In genomic region chr10:84525120-84525806, GRCh38 we compare ENCODE assay signal across 1 cellular context.
A peak's percentile ranks its signal among the peaks of the same experiment; 100 is the strongest.
TF ChIP-seq lines count a peak whose summit lies in the region.

No MANE protein-coding gene starts in this region.

TF ChIP-seq in K562, 482 proteins besides CTCF, POLR2A, EP300 and RAD21 (continued from another document and continues in another):
- TF ChIP-seq, protein P1, sequence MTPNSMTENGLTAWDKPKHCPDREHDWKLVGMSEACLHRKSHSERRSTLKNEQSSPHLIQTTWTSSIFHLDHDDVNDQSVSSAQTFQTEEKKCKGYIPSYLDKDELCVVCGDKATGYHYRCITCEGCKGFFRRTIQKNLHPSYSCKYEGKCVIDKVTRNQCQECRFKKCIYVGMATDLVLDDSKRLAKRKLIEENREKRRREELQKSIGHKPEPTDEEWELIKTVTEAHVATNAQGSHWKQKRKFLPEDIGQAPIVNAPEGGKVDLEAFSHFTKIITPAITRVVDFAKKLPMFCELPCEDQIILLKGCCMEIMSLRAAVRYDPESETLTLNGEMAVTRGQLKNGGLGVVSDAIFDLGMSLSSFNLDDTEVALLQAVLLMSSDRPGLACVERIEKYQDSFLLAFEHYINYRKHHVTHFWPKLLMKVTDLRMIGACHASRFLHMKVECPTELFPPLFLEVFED (CRISPR knock-in tag; conservative IDR thresholded peaks at IDR 0.05): peak; percentile 79; the same call in 1 of the 2 replicates
- TF ChIP-seq ELF1 (tag; IDR thresholded peaks at IDR 0.05): no peak
- TF ChIP-seq, protein P2, sequence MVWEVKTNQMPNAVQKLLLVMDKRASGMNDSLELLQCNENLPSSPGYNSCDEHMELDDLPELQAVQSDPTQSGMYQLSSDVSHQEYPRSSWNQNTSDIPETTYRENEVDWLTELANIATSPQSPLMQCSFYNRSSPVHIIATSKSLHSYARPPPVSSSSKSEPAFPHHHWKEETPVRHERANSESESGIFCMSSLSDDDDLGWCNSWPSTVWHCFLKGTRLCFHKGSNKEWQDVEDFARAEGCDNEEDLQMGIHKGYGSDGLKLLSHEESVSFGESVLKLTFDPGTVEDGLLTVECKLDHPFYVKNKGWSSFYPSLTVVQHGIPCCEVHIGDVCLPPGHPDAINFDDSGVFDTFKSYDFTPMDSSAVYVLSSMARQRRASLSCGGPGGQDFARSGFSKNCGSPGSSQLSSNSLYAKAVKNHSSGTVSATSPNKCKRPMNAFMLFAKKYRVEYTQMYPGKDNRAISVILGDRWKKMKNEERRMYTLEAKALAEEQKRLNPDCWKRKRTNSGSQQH (CRISPR knock-in tag; IDR thresholded peaks at IDR 0.05): peak; percentile 17; the same call in 1 of the 2 replicates
- TF ChIP-seq ZKSCAN3 (CRISPR knock-in tag; IDR thresholded peaks at IDR 0.05): peak; percentile 99
- peak; percentile 60; the same call in 1 of the 2 replicates for TF ChIP-seq STAT5A (IDR thresholded peaks at IDR 0.05; ENCODE audit: borderline replicate concordance, low read length)
- TF ChIP-seq ZNF57 (CRISPR knock-in tag; IDR thresholded peaks at IDR 0.05): 0 out of 2 replicates have a peak, but pooled peaks have one; percentile 72
- TF ChIP-seq ZNF212 (CRISPR knock-in tag; IDR thresholded peaks at IDR 0.05): 0 out of 2 replicates have a peak, but pooled peaks have one; percentile 60
- TF ChIP-seq MTA2 (IDR thresholded peaks at IDR 0.05; ENCODE audit: low read depth): peak; percentile 90
- TF ChIP-seq, protein P3, sequence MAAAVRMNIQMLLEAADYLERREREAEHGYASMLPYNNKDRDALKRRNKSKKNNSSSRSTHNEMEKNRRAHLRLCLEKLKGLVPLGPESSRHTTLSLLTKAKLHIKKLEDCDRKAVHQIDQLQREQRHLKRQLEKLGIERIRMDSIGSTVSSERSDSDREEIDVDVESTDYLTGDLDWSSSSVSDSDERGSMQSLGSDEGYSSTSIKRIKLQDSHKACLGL (CRISPR knock-in tag; IDR thresholded peaks at IDR 0.05; ENCODE audit: borderline replicate concordance, poor library complexity, severe bottlenecking): peak; percentile 24
- no peak for TF ChIP-seq CHCHD3 (CRISPR knock-in tag; IDR thresholded peaks at IDR 0.05)
- TF ChIP-seq MEIS2 (IDR thresholded peaks at IDR 0.05; ENCODE audit: partially characterized antibody): peak; percentile 55
- TF ChIP-seq RBM34 (IDR thresholded peaks at IDR 0.05; ENCODE audit: borderline replicate concordance, insufficient read depth, low read length): no peak
- TF ChIP-seq ZNF165 (CRISPR knock-in tag; IDR thresholded peaks at IDR 0.05; ENCODE audit: borderline replicate concordance): peak; percentile 96
- TF ChIP-seq CBFB (CRISPR knock-in tag; IDR thresholded peaks at IDR 0.05): no peak
- peak; percentile 65 for TF ChIP-seq TFE3 (CRISPR knock-in tag; IDR thresholded peaks at IDR 0.05)
- TF ChIP-seq SIN3B (IDR thresholded peaks at IDR 0.05; ENCODE audit: low read depth): no peak
- TF ChIP-seq DPF2 (IDR thresholded peaks at IDR 0.05): peak; percentile 92
- TF ChIP-seq SRSF1 (IDR thresholded peaks at IDR 0.05; ENCODE audit: low read depth, low read length): no peak
- TF ChIP-seq NFXL1 (CRISPR knock-in tag; IDR thresholded peaks at IDR 0.05): 0 out of 2 replicates have a peak, but pooled peaks have one; percentile 49
- TF ChIP-seq, protein P4, sequence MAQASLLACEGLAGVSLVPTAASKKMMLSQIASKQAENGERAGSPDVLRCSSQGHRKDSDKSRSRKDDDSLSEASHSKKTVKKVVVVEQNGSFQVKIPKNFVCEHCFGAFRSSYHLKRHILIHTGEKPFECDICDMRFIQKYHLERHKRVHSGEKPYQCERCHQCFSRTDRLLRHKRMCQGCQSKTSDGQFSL (CRISPR knock-in tag; IDR thresholded peaks at IDR 0.05): no peak
- TF ChIP-seq, protein P4 (tag; IDR thresholded peaks at IDR 0.05): peak in 1 of 2 experiments; percentile 67; a peak in 1 of 4 replicates
- peak; percentile 94 for TF ChIP-seq ZNF449 (CRISPR knock-in tag; IDR thresholded peaks at IDR 0.05)
- TF ChIP-seq IFI16 (CRISPR knock-in tag; IDR thresholded peaks at IDR 0.05): peak; percentile 98
- TF ChIP-seq TSHZ1 (CRISPR knock-in tag; IDR thresholded peaks at IDR 0.05): peak; percentile 87
- TF ChIP-seq NR3C1 (CRISPR knock-in tag; IDR thresholded peaks at IDR 0.05): no peak
- no peak for TF ChIP-seq TAF9B (IDR thresholded peaks at IDR 0.05; ENCODE audit: partially characterized antibody)
- TF ChIP-seq TAL1 (IDR thresholded peaks at IDR 0.05): peak; percentile 93
- 0 out of 4 replicates have a peak, but pooled peaks of 1 of the 2 experiments have one; percentile 36 for TF ChIP-seq ARNT (IDR thresholded peaks at IDR 0.05)
- TF ChIP-seq RNF2 (IDR thresholded peaks at IDR 0.05): 0 out of 2 replicates have a peak, but pooled peaks have one; percentile 20
- TF ChIP-seq CHD4 (IDR thresholded peaks at IDR 0.05; ENCODE audit: insufficient read depth, insufficient replicate concordance, low read depth, low read length, poor library complexity, severe bottlenecking): no peak
- peak; percentile 85 for TF ChIP-seq ZNF354B (CRISPR knock-in tag; IDR thresholded peaks at IDR 0.05)
- TF ChIP-seq STAT6 (CRISPR knock-in tag; IDR thresholded peaks at IDR 0.05): no peak
- 0 out of 2 replicates have a peak, but pooled peaks have one; percentile 32 for TF ChIP-seq CEBPB (tag; IDR thresholded peaks at IDR 0.05)
- TF ChIP-seq ZNF644 (tag; IDR thresholded peaks at IDR 0.05; ENCODE audit: low read depth): peak; percentile 75; the same call in 1 of the 2 replicates
- TF ChIP-seq NCOA6 (IDR thresholded peaks at IDR 0.05): no peak
- 0 out of 2 replicates have a peak, but pooled peaks have one; percentile 70 for TF ChIP-seq ZNF347 (CRISPR knock-in tag; IDR thresholded peaks at IDR 0.05; ENCODE audit: low read depth)
- TF ChIP-seq HMG20A (CRISPR knock-in tag; conservative IDR thresholded peaks at IDR 0.05): peak; percentile 93
- TF ChIP-seq, protein P5, sequence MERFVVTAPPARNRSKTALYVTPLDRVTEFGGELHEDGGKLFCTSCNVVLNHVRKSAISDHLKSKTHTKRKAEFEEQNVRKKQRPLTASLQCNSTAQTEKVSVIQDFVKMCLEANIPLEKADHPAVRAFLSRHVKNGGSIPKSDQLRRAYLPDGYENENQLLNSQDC (CRISPR knock-in tag; IDR thresholded peaks at IDR 0.05): no peak
- peak; percentile 90 for TF ChIP-seq ZNF592 (IDR thresholded peaks at IDR 0.05)
- peak; percentile 72 for TF ChIP-seq TARDBP (IDR thresholded peaks at IDR 0.05)
- TF ChIP-seq ZFP30 (CRISPR knock-in tag; IDR thresholded peaks at IDR 0.05; ENCODE audit: borderline replicate concordance): 0 out of 2 replicates have a peak, but pooled peaks have one; percentile 50
- peak; percentile 97 for TF ChIP-seq ZNF583 (CRISPR knock-in tag; IDR thresholded peaks at IDR 0.05)
- TF ChIP-seq GATA2 (CRISPR knock-in tag; IDR thresholded peaks at IDR 0.05): peak; percentile 93
- TF ChIP-seq CREB3 (tag; conservative IDR thresholded peaks at IDR 0.05; ENCODE audit: low read depth): peak; percentile 86; the same call in 1 of the 2 replicates
- TF ChIP-seq ZNF75A (CRISPR knock-in tag; IDR thresholded peaks at IDR 0.05): 0 out of 2 replicates have a peak, but pooled peaks have one; percentile 36
